12 cellular contexts compared by ENCODE assay signal in the genomic region with DNA sequence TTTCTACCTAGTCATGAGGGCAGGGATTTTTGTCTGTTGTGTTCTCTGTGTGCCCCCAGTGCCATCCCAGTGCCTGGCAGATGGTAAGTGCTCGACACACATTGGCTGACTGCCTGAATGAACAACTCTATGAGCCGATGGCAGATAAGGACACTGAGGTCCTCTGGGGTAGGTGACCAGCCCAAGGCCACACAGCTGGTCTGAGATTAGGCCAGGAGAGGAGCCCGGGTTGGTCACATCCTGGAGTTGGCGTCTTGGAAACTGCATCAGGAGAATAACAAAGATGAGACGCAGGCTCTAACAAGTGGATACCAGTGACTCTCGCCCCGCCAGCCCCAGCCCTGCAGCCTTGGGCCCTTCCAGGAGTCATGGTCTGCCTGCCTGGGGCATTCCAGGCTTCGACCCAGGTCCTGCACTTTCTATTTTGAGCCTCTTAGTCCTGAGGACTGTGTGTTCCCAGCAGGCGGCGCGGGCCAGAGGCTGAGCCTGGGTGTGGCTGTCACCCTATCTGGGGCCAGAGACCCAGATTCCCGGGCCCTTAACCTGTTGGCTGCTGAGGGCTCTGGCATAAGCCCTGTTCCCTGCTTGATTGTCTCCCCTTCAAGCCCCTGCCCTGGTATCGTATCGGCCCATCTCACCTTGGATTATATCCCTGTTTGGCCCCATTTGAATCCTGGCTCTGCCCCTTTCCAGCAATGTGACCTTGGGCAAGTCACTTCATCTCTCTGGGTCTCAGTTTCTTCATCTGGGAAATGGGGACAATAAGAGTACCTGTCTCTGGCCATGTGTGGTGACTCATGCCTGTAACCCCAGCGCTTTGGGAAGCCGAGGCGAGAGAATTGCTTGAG.
DNase-seq lines count a peak whose midpoint lies in the region; ATAC-seq, FAIRE-seq and TF ChIP-seq lines count a peak whose summit lies in the region.
"Had no signal": no experiment of that assay in that cellular context is flagged by ENCODE, and none has a peak within 500 bp of the region (broad histone marks: within the 10 kb centered on the region; RNA-seq: fewer than 3 reads in every experiment).

No MANE protein-coding gene starts in this region.

- H3K9me3 ChIP-seq in RWPE2 (ENCODE audit: severe bottlenecking) = no peaks in the 10 kb centered on the region
- H3K9me3 ChIP-seq in pancreas = no peaks in the 10 kb centered on the region
- H3K9me3 ChIP-seq in MM.1S (replicated peaks; ENCODE audit: insufficient read depth, low read length) = no peaks in the 10 kb centered on the region
- H3K9me3 ChIP-seq: SJSA1 had no signal

- no peaks in the 10 kb centered on the region for H3K9me3 Mint-ChIP-seq in CD14-positive monocyte
- H3K9me3 Mint-ChIP-seq: naive thymus-derived CD8-positive, alpha-beta T cell had no signal

- H3K27ac ChIP-seq in RWPE2 (ENCODE audit: poor library complexity, severe bottlenecking) (no peak overlapping the region), pancreas (peak overlapping the region in 3 of 4 donors; percentile 28 to 58 (median 55)), MM.1S (ENCODE audit: low read length) (no peak overlapping the region)
- H3K27ac ChIP-seq: SJSA1 had no signal

- H2AFZ ChIP-seq in MM.1S (ENCODE audit: low read length) = no peak overlapping the region

- peak overlapping the region; percentile 91 to 99 for H3K4me3 Mint-ChIP-seq in CD14-positive monocyte

- H3K4me1 Mint-ChIP-seq in CD14-positive monocyte = peaks cover 96% of the 10 kb centered on the region

- ATAC-seq in RWPE2 (ENCODE audit: low read depth) (peak; percentile 40), pancreas (peak; percentile 67 to 87 (median 82))
- ATAC-seq: naive thymus-derived CD8-positive, alpha-beta T cell had no signal

- no peaks in the 10 kb centered on the region for H3K27me3 Mint-ChIP-seq in CD14-positive monocyte (ENCODE audit: low read depth in 3 of 3)

- TF ChIP-seq CTCF in CD14-positive monocyte (IDR thresholded peaks at IDR 0.05) = no peak
- peak; percentile 48 for TF ChIP-seq CTCF in RWPE2 (IDR thresholded peaks at IDR 0.05; ENCODE audit: poor library complexity, severe bottlenecking)
- peak; percentile 16 for TF ChIP-seq CTCF in foreskin fibroblast (IDR thresholded peaks at IDR 0.05; ENCODE audit: low read depth, low read length)
- TF ChIP-seq CTCF in pancreas (IDR thresholded peaks at IDR 0.05) = peak in 2 of 4 donors; percentile 7 to 34
- no peak for TF ChIP-seq CTCF in MM.1S (IDR thresholded peaks at IDR 0.05; ENCODE audit: low read length)

- H3K36me3 ChIP-seq in RWPE2 (ENCODE audit: low read depth) = no peaks in the 10 kb centered on the region
- no peaks in the 10 kb centered on the region for H3K36me3 ChIP-seq in pancreas
- no peaks in the 10 kb centered on the region for H3K36me3 ChIP-seq in MM.1S (replicated peaks; ENCODE audit: insufficient read depth, low read length)
- H3K36me3 ChIP-seq: SJSA1 had no signal

- H3K4me1 ChIP-seq in RWPE2 (ENCODE audit: insufficient read depth, poor library complexity, severe bottlenecking) (no peaks in the 10 kb centered on the region), pancreas (peaks cover 0 to 8% (median 8%) of the 10 kb centered on the region in 3 donors), MM.1S (ENCODE audit: low read length) (no peaks in the 10 kb centered on the region)

- no peaks in the 10 kb centered on the region for H3K9me2 ChIP-seq in MM.1S (replicated peaks; ENCODE audit: insufficient read depth, low read length)

- 36 to 40% methylated on average over 17 of the region's 17 CpGs for WGBS in pancreas, 2 donors

- DNase-seq in CD14-positive monocyte (ENCODE audit: low spot score) = no peak
- DNase-seq in RWPE2 (ENCODE audit: low spot score) = peak; percentile 83
- DNase-seq in foreskin fibroblast = peak; percentile 66 to 79
- DNase-seq in pancreas = peak; percentile 74 to 89 (median 81)
- no peak for DNase-seq in MM.1S
- no peak for DNase-seq in HK-2 (ENCODE audit: unreplicated experiment)
- DNase-seq in GM19238 (ENCODE audit: insufficient read length, low spot score) = no peak
- no peak for DNase-seq in cerebellum (ENCODE audit: low spot score)
- DNase-seq: effector CD8-positive, alpha-beta T cell; naive thymus-derived CD8-positive, alpha-beta T cell had no signal

- FAIRE-seq in pancreas (lab: Jason Lieb, UNC) = no peak
- FAIRE-seq: D721Med had no signal

- H3K27me3 ChIP-seq in RWPE2 (ENCODE audit: insufficient read depth, poor library complexity, severe bottlenecking) (no peaks in the 10 kb centered on the region), pancreas (no peaks in the 10 kb centered on the region), MM.1S (replicated peaks; ENCODE audit: insufficient read depth, low read length) (peaks cover 94% of the 10 kb centered on the region)
- H3K27me3 ChIP-seq: SJSA1 had no signal

- H3K36me3 Mint-ChIP-seq in CD14-positive monocyte = peaks cover 49 to 64% of the 10 kb centered on the region in 2 donors
- H3K36me3 Mint-ChIP-seq: naive thymus-derived CD8-positive, alpha-beta T cell had no signal

- H3F3A ChIP-seq in MM.1S (ENCODE audit: insufficient read depth, low read length) = no peaks in the 10 kb centered on the region

- H3K4me3 ChIP-seq in RWPE2 (ENCODE audit: severe bottlenecking) (no peak overlapping the region), foreskin fibroblast (ENCODE audit: low read depth in 1 of 2, low read length in 2 of 2) (no peak overlapping the region), pancreas (no peak overlapping the region), MM.1S (ENCODE audit: low read length) (no peak overlapping the region)
- H3K4me3 ChIP-seq: SJSA1 had no signal

- H3K9ac ChIP-seq in MM.1S (ENCODE audit: low read length) = no peak overlapping the region

- H4K20me1 ChIP-seq in MM.1S (ENCODE audit: insufficient read depth, low read length) = no peaks in the 10 kb centered on the region

- H3K79me2 ChIP-seq in MM.1S (ENCODE audit: low read length) = no peaks in the 10 kb centered on the region

- H3K4me2 ChIP-seq in MM.1S (ENCODE audit: low read depth, low read length) = no peak overlapping the region

- intact Hi-C loops in CD14-positive monocyte (cut with micrococcal nuclease) (no loop called here), pancreas (cut with DNase I) (no loop called here)

- H3K27ac Mint-ChIP-seq in CD14-positive monocyte = peak overlapping the region; percentile 99 to 100 (median 100)

Comparison
In these comparisons a context has a peak if more than half of its experiments do, and no peak if none do; other contexts are left out.
1. DNase-seq: peak in RWPE2 (single experiment), foreskin fibroblast (2 of 2) and pancreas (6 of 6); none in CD14-positive monocyte (single experiment), MM.1S (single experiment), HK-2 (single experiment), GM19238 (single experiment) and cerebellum (single experiment).
2. CTCF ChIP-seq: peak in RWPE2 (single experiment) and foreskin fibroblast (single experiment); none in CD14-positive monocyte (single experiment) and MM.1S (single experiment).
3. H3K27ac ChIP-seq: peak in pancreas (3 of 4); none in RWPE2 (single experiment) and MM.1S (single experiment).